Comparison of ENCODE assay signal across 20 cellular contexts in the genomic region with DNA sequence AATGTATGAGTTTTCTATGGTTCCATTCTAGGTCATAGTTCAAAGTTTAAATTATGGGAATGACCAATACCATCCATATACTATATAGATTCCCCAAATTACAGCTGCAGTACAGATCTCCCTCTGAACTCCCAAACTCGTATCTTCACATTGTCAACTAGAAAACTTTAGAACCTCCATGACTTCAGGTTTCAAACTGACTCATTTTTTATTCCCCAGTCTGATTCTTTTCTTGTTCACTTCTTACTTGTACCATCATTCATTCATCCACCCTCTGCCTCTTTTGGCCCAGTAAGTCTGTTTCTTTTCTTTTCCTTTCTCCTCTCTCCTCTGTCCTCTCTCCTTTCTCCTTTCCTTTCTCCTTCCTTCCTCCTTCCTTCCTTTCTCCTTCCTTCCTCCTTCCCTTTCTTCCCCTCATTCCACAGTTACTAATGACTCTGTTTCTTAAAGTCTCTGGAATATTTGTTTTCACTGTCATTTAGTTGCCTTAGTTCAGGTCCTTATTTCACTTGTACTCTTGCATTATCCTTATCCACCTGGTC. TPM values are rescaled to one million over a fixed set of nuclear protein-coding genes. Genes with fewer than 3 reads are reported as not detected.
DNase-seq lines count a peak whose midpoint lies in the region; ATAC-seq and TF ChIP-seq lines count a peak whose summit lies in the region.
"Had no signal": no experiment of that assay in that cellular context is flagged by ENCODE, and none has a peak within 500 bp of the region (broad histone marks: within the 10 kb centered on the region; RNA-seq: fewer than 3 reads in every experiment).

No MANE protein-coding gene starts in this region.

- peaks cover 12% of the 10 kb centered on the region for H3K79me1 ChIP-seq in H9 (ENCODE audit: insufficient read depth, low read depth, low read length, poor library complexity, severe bottlenecking)

- no peaks in the 10 kb centered on the region for H3K9me3 Mint-ChIP-seq in T-helper 2 cell treated with Interferon-gamma antibody and Interleukin-4, amounts not matched to agents 5 μg/mL and 100 μg/mL, for 36 hours
- H3K9me3 Mint-ChIP-seq in H9, result no peaks in the 10 kb centered on the region
- H3K9me3 Mint-ChIP-seq in activated naive CD8-positive, alpha-beta T cell treated with anti-CD3 and anti-CD28 coated beads for 36 hours, result peaks cover 1% of the 10 kb centered on the region
- no peaks in the 10 kb centered on the region for H3K9me3 Mint-ChIP-seq in naive thymus-derived CD8-positive, alpha-beta T cell
- H3K9me3 Mint-ChIP-seq: activated T-cell treated with anti-CD3 and anti-CD28 coated beads, Interleukin-2, amount 50 U/mL, for 4 hours had no signal

- H2BK15ac ChIP-seq in H9 (ENCODE audit: low read depth, low read length), result no peak overlapping the region

- H3K4me1 ChIP-seq in H9 (ENCODE audit: insufficient read depth, low read length), result peaks cover 3% of the 10 kb centered on the region; the same call in 1 of the 2 replicates

- H3K4me1 Mint-ChIP-seq in T-helper 2 cell treated with Interferon-gamma antibody and Interleukin-4, amounts not matched to agents 5 μg/mL and 100 μg/mL, for 36 hours (ENCODE audit: low read depth), result peaks cover 64% of the 10 kb centered on the region
- peaks cover 15 to 17% of the 10 kb centered on the region in 2 experiments for H3K4me1 Mint-ChIP-seq in H9
- H3K4me1 Mint-ChIP-seq in activated naive CD8-positive, alpha-beta T cell treated with anti-CD3 and anti-CD28 coated beads for 36 hours, result peaks cover 58% of the 10 kb centered on the region
- peaks cover 49 to 84% (median 76%) of the 10 kb centered on the region in 4 donors for H3K4me1 Mint-ChIP-seq in naive thymus-derived CD8-positive, alpha-beta T cell

- no peaks in the 10 kb centered on the region for H4K20me1 ChIP-seq in H9 (ENCODE audit: control insufficient read depth, insufficient read depth, insufficient read length)

- H4K8ac ChIP-seq in H9 (replicated peaks; ENCODE audit: insufficient read length, low read depth, low read length), result no peak overlapping the region

- WGBS in H9 (ENCODE audit: extremely low coverage, insufficient read length, low lambda C conversion rate), result no CpG with 5 or more reads among the region's 1 CpG

- H2AFZ ChIP-seq in H9 (ENCODE audit: low read length), result no peak overlapping the region
- H2AFZ ChIP-seq: hepatocyte had no signal

- no peak overlapping the region for H4K5ac ChIP-seq in H9 (ENCODE audit: insufficient read length, low read depth, low read length)

- H3K27ac Mint-ChIP-seq in T-helper 2 cell treated with Interferon-gamma antibody and Interleukin-4, amounts not matched to agents 5 μg/mL and 100 μg/mL, for 36 hours, result peak overlapping the region; percentile 64
- H3K27ac Mint-ChIP-seq in H9, result peak overlapping the region in 2 of 3 experiments; percentile 18 to 63; a peak in 3 of 7 replicates
- H3K27ac Mint-ChIP-seq in activated naive CD8-positive, alpha-beta T cell treated with anti-CD3 and anti-CD28 coated beads for 36 hours, result peak overlapping the region; percentile 44
- H3K27ac Mint-ChIP-seq in naive thymus-derived CD8-positive, alpha-beta T cell, result peak overlapping the region in 9 of 10 donors; percentile 30 to 89 (median 75)
- H3K27ac Mint-ChIP-seq: B cell had no signal

- no peak overlapping the region for H3T11ph ChIP-seq in H9 (ENCODE audit: low read length)

- no peak overlapping the region for H3K56ac ChIP-seq in H9 (ENCODE audit: insufficient read length, low read depth, low read length)

- no peak overlapping the region for H3K14ac ChIP-seq in H9 (ENCODE audit: insufficient read depth, low read length)

- H3K18ac ChIP-seq in H9 (ENCODE audit: insufficient read length, low read depth, low read length), result no peak overlapping the region

- H3K27ac ChIP-seq in H9 (ENCODE audit: insufficient read length, low read depth, low read length), result no peak overlapping the region
- H3K27ac ChIP-seq: hepatocyte, SJCRH30, thyroid gland had no signal

- H2AK5ac ChIP-seq in H9 (ENCODE audit: insufficient read length, low read length), result no peak overlapping the region

- POLR2A ChIA-PET in naive thymus-derived CD8-positive, alpha-beta T cell (lab: Charles Lee), result no interaction called here

- no peaks in the 10 kb centered on the region for H3K27me3 ChIP-seq in H9 (ENCODE audit: insufficient read depth, low read length)
- H3K27me3 ChIP-seq: hepatocyte, SJCRH30, thyroid gland had no signal

- no peak overlapping the region for H3K4me2 ChIP-seq in H9 (ENCODE audit: insufficient read depth, insufficient read length, low read length)
- H3K4me2 ChIP-seq: hepatocyte had no signal

- H2BK120ac ChIP-seq in H9 (ENCODE audit: low read depth, low read length, poor library complexity, severe bottlenecking), result no peak overlapping the region

- H3K4ac ChIP-seq in H9 (ENCODE audit: low read depth, low read length), result no peak overlapping the region

- no peak overlapping the region for H3K23ac ChIP-seq in H9 (ENCODE audit: insufficient read length, low read depth, low read length)

- peak overlapping the region; percentile 9 for H3K4me3 Mint-ChIP-seq in T-helper 2 cell treated with Interferon-gamma antibody and Interleukin-4, amounts not matched to agents 5 μg/mL and 100 μg/mL, for 36 hours
- H3K4me3 Mint-ChIP-seq in H9, result no peak overlapping the region
- no peak overlapping the region for H3K4me3 Mint-ChIP-seq in activated naive CD8-positive, alpha-beta T cell treated with anti-CD3 and anti-CD28 coated beads for 36 hours
- H3K4me3 Mint-ChIP-seq in naive thymus-derived CD8-positive, alpha-beta T cell, result peak overlapping the region in 3 of 10 donors; percentile 1 to 34 (median 8)
- H3K4me3 Mint-ChIP-seq: activated T-cell treated with anti-CD3 and anti-CD28 coated beads, Interleukin-2, amount 50 U/mL, for 4 hours; B cell had no signal

- TF ChIP-seq CTCF in H9 (conservative IDR thresholded peaks at IDR 0.05), result no peak

- no peaks in the 10 kb centered on the region for H3K27me3 Mint-ChIP-seq in T-helper 2 cell treated with Interferon-gamma antibody and Interleukin-4, amounts not matched to agents 5 μg/mL and 100 μg/mL, for 36 hours (ENCODE audit: low read depth)
- H3K27me3 Mint-ChIP-seq in H9 (ENCODE audit: low read depth), result no peaks in the 10 kb centered on the region
- H3K27me3 Mint-ChIP-seq in activated naive CD8-positive, alpha-beta T cell treated with anti-CD3 and anti-CD28 coated beads for 36 hours, result no peaks in the 10 kb centered on the region
- H3K27me3 Mint-ChIP-seq in naive thymus-derived CD8-positive, alpha-beta T cell, result no peaks in the 10 kb centered on the region
- H3K27me3 Mint-ChIP-seq: B cell had no signal

- H3K79me2 ChIP-seq in H9 (ENCODE audit: insufficient read depth, low read length), result peaks cover 10% of the 10 kb centered on the region; the same call in 1 of the 2 replicates

- H3K9me3 ChIP-seq in H9 (ENCODE audit: control insufficient read depth, low read depth, low read length), result no peaks in the 10 kb centered on the region
- H3K9me3 ChIP-seq: SJCRH30, thyroid gland had no signal

- H3K9ac ChIP-seq in H9 (ENCODE audit: extremely low read depth, insufficient read length, low read length), result no peak overlapping the region

- no peak overlapping the region for H2BK5ac ChIP-seq in H9 (ENCODE audit: insufficient read length, low read length)

- ATAC-seq in naive thymus-derived CD8-positive, alpha-beta T cell, result no peak
- ATAC-seq in HG02852 (IDR thresholded peaks at IDR 0.05; ENCODE audit: unreplicated experiment), result no peak

- no peak for DNase-seq in T-helper 2 cell treated with Interferon-gamma antibody and Interleukin-4, amounts not matched to agents 5 μg/mL and 100 μg/mL, for 36 hours (ENCODE audit: low spot score)
- no peak for DNase-seq in T-helper 2 cell
- DNase-seq in H9, result no peak
- no peak for DNase-seq in activated naive CD8-positive, alpha-beta T cell treated with anti-CD3 and anti-CD28 coated beads for 36 hours
- no peak for DNase-seq in naive thymus-derived CD8-positive, alpha-beta T cell
- no peak for DNase-seq in ecto neural progenitor cell (ENCODE audit: low spot score)
- no peak for DNase-seq in foreskin melanocyte
- DNase-seq: 8988T; activated CD4-positive, CD25-positive, alpha-beta regulatory T cell treated with anti-CD3 and anti-CD28 coated beads, Interleukin-2, amount 50 U/mL, for 72 hours; activated T-cell treated with anti-CD3 and anti-CD28 coated beads, Interleukin-2, amount 50 U/mL, for 4 hours; cerebellar nuclear complex; GF-D8; NCI-H1436 treated with DMSO at 0.1 percent for 48 hours; NCI-H2171 treated with DMSO at 0.1 percent for 48 hours; SJCRH30; T-helper 9 cell; thyroid gland had no signal

- H3K36me3 Mint-ChIP-seq in T-helper 2 cell treated with Interferon-gamma antibody and Interleukin-4, amounts not matched to agents 5 μg/mL and 100 μg/mL, for 36 hours (ENCODE audit: low read depth), result peaks cover 73% of the 10 kb centered on the region
- H3K36me3 Mint-ChIP-seq in H9 (ENCODE audit: insufficient read depth in 1 of 3, low read depth in 3 of 3), result peaks cover 34 to 79% (median 73%) of the 10 kb centered on the region in 3 experiments; a peak in 6 of 7 replicates
- peaks cover 67% of the 10 kb centered on the region for H3K36me3 Mint-ChIP-seq in activated naive CD8-positive, alpha-beta T cell treated with anti-CD3 and anti-CD28 coated beads for 36 hours
- peaks cover 18 to 78% (median 39%) of the 10 kb centered on the region in 3 donors for H3K36me3 Mint-ChIP-seq in naive thymus-derived CD8-positive, alpha-beta T cell

- no peak overlapping the region for H2BK12ac ChIP-seq in H9 (ENCODE audit: insufficient read length, low read depth, low read length)

- no peaks in the 10 kb centered on the region for H3K23me2 ChIP-seq in H9 (ENCODE audit: insufficient read length, low read depth, low read length, poor library complexity, severe bottlenecking)

- no peak overlapping the region for H2BK20ac ChIP-seq in H9 (ENCODE audit: low read depth, low read length, poor library complexity, severe bottlenecking)

- no peak overlapping the region for H4K91ac ChIP-seq in H9 (ENCODE audit: insufficient read length, low read depth, low read length)

RNA-seq across cellular contexts. Expression of gene RAD23B, which starts 30.5 kb away (rescaled TPM):
- total RNA-seq in H9 (2021), result 154 and 165 TPM in 2 replicates
- 100 to 1,000 TPM; 142 to 148 TPM for total RNA-seq in activated naive CD8-positive, alpha-beta T cell treated with anti-CD3 and anti-CD28 coated beads for 36 hours
- 10 to 100 TPM; 48.1 to 62.5 TPM for total RNA-seq in naive thymus-derived CD8-positive, alpha-beta T cell
- polyA plus RNA-seq in naive thymus-derived CD8-positive, alpha-beta T cell, result 10 to 100 TPM in 2 of 3 donors, 1 to 10 TPM in 1; 6.9 to 17.9 (median 14.4) TPM
